ENCODE assay signal across 1 cellular context in the genomic region with DNA sequence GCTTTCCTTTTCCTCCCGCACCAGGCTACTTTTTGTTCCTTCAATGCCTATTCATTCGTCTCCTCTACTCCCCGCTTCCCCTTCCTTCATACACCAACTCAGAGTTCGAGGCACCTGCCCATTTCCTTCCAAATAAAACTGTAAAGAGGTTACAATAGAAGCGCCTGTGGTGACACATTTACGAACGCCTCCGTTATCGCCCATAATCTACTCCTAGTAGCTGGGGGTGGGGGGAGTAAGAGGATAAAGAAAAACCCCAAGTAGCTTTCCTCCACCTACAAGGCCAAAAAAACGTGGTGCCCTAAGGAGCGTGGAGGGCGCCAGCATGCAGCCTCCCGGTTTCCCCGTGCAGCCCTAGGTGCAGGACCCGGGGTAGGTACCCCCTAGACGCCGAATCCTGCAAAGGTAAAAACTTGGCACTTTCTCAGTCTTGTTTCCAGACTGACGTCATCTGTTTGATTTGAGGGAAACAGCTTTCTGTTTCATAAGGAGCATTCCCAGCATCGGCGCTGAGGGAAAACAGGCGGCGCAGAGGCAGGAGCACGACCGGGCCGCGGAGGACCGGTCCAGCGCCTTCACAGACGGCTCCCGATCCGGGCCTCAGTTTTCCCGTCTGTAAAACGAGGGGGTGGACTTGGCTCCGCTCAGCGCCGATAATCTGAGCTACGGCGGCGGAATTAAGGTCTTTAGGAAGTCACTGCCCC.
TF ChIP-seq lines count a peak whose summit lies in the region.

No MANE protein-coding gene starts in this region.

TF ChIP-seq in HepG2, 621 proteins besides CTCF, POLR2A, EP300 and RAD21 (continued from another document and continues in another):
- no peak for TF ChIP-seq ZSCAN5A (CRISPR knock-in tag; IDR thresholded peaks at IDR 0.05; ENCODE audit: borderline replicate concordance)
- TF ChIP-seq FOSL2 (CRISPR knock-in tag; IDR thresholded peaks at IDR 0.05), result 0 out of 2 replicates have a peak, but pooled peaks have one; percentile 27
- no peak for TF ChIP-seq MBD4 (IDR thresholded peaks at IDR 0.05; ENCODE audit: borderline replicate concordance, low read length)
- no peak for TF ChIP-seq TFAP4 (IDR thresholded peaks at IDR 0.05; ENCODE audit: borderline replicate concordance, low read depth)
- no peak for TF ChIP-seq ARNT2 (CRISPR knock-in tag; IDR thresholded peaks at IDR 0.05; ENCODE audit: low read depth)
- TF ChIP-seq ZNF282 (IDR thresholded peaks at IDR 0.05; ENCODE audit: partially characterized antibody), result no peak
- peak; percentile 53; the same call in 1 of the 2 replicates for TF ChIP-seq POLR2AphosphoS5 (IDR thresholded peaks at IDR 0.05; ENCODE audit: low read depth, low read length)
- no peak for TF ChIP-seq PRPF4 (IDR thresholded peaks at IDR 0.05; ENCODE audit: low read depth, low read length, poor library complexity, severe bottlenecking)
- TF ChIP-seq ZNF263 (CRISPR knock-in tag; IDR thresholded peaks at IDR 0.05), result no peak; the same call in 1 of the 2 replicates
- TF ChIP-seq YEATS4 (CRISPR knock-in tag; IDR thresholded peaks at IDR 0.05; ENCODE audit: borderline replicate concordance), result 0 out of 2 replicates have a peak, but pooled peaks have one; percentile 5
- no peak for TF ChIP-seq NFYB (CRISPR knock-in tag; IDR thresholded peaks at IDR 0.05)
- 0 out of 2 replicates have a peak, but pooled peaks have one; percentile 23 for TF ChIP-seq DRAP1 (CRISPR knock-in tag; IDR thresholded peaks at IDR 0.05)
- TF ChIP-seq, protein P1, sequence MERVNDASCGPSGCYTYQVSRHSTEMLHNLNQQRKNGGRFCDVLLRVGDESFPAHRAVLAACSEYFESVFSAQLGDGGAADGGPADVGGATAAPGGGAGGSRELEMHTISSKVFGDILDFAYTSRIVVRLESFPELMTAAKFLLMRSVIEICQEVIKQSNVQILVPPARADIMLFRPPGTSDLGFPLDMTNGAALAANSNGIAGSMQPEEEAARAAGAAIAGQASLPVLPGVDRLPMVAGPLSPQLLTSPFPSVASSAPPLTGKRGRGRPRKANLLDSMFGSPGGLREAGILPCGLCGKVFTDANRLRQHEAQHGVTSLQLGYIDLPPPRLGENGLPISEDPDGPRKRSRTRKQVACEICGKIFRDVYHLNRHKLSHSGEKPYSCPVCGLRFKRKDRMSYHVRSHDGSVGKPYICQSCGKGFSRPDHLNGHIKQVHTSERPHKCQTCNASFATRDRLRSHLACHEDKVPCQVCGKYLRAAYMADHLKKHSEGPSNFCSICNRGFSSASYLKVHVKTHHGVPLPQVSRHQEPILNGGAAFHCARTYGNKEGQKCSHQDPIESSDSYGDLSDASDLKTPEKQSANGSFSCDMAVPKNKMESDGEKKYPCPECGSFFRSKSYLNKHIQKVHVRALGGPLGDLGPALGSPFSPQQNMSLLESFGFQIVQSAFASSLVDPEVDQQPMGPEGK (CRISPR knock-in tag; IDR thresholded peaks at IDR 0.05), result peak; percentile 23; the same call in 1 of the 2 replicates
- TF ChIP-seq PHF8 (CRISPR knock-in tag; IDR thresholded peaks at IDR 0.05), result peak; percentile 16; the same call in 1 of the 2 replicates
- TF ChIP-seq ZEB1 (IDR thresholded peaks at IDR 0.05; ENCODE audit: insufficient replicate concordance, low read depth), result no peak
- no peak for TF ChIP-seq ZNF20 (CRISPR knock-in tag; IDR thresholded peaks at IDR 0.05)
- TF ChIP-seq, protein P2, sequence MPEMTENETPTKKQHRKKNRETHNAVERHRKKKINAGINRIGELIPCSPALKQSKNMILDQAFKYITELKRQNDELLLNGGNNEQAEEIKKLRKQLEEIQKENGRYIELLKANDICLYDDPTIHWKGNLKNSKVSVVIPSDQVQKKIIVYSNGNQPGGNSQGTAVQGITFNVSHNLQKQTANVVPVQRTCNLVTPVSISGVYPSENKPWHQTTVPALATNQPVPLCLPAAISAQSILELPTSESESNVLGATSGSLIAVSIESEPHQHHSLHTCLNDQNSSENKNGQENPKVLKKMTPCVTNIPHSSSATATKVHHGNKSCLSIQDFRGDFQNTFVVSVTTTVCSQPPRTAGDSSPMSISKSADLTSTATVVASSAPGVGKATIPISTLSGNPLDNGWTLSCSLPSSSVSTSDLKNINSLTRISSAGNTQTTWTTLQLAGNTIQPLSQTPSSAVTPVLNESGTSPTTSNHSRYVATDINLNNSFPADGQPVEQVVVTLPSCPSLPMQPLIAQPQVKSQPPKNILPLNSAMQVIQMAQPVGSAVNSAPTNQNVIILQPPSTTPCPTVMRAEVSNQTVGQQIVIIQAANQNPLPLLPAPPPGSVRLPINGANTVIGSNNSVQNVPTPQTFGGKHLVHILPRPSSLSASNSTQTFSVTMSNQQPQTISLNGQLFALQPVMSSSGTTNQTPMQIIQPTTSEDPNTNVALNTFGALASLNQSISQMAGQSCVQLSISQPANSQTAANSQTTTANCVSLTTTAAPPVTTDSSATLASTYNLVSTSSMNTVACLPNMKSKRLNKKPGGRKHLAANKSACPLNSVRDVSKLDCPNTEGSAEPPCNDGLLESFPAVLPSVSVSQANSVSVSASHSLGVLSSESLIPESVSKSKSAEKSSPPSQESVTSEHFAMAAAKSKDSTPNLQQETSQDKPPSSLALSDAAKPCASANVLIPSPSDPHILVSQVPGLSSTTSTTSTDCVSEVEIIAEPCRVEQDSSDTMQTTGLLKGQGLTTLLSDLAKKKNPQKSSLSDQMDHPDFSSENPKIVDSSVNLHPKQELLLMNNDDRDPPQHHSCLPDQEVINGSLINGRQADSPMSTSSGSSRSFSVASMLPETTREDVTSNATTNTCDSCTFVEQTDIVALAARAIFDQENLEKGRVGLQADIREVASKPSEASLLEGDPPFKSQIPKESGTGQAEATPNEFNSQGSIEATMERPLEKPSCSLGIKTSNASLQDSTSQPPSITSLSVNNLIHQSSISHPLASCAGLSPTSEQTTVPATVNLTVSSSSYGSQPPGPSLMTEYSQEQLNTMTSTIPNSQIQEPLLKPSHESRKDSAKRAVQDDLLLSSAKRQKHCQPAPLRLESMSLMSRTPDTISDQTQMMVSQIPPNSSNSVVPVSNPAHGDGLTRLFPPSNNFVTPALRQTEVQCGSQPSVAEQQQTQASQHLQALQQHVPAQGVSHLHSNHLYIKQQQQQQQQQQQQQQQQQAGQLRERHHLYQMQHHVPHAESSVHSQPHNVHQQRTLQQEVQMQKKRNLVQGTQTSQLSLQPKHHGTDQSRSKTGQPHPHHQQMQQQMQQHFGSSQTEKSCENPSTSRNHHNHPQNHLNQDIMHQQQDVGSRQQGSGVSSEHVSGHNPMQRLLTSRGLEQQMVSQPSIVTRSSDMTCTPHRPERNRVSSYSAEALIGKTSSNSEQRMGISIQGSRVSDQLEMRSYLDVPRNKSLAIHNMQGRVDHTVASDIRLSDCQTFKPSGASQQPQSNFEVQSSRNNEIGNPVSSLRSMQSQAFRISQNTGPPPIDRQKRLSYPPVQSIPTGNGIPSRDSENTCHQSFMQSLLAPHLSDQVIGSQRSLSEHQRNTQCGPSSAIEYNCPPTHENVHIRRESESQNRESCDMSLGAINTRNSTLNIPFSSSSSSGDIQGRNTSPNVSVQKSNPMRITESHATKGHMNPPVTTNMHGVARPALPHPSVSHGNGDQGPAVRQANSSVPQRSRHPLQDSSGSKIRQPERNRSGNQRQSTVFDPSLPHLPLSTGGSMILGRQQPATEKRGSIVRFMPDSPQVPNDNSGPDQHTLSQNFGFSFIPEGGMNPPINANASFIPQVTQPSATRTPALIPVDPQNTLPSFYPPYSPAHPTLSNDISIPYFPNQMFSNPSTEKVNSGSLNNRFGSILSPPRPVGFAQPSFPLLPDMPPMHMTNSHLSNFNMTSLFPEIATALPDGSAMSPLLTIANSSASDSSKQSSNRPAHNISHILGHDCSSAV (CRISPR knock-in tag; IDR thresholded peaks at IDR 0.05; ENCODE audit: borderline replicate concordance), result no peak
- TF ChIP-seq PHF20 (CRISPR knock-in tag; IDR thresholded peaks at IDR 0.05), result no peak
- no peak for TF ChIP-seq ZNF280B (CRISPR knock-in tag; IDR thresholded peaks at IDR 0.05; ENCODE audit: borderline replicate concordance)
- no peak for TF ChIP-seq ZNF775 (CRISPR knock-in tag; IDR thresholded peaks at IDR 0.05; ENCODE audit: borderline replicate concordance)
- TF ChIP-seq ZNF543 (CRISPR knock-in tag; IDR thresholded peaks at IDR 0.05), result no peak
- TF ChIP-seq ISX (CRISPR knock-in tag; conservative IDR thresholded peaks at IDR 0.05), result no peak
- TF ChIP-seq SETDB1 (CRISPR knock-in tag; IDR thresholded peaks at IDR 0.05; ENCODE audit: borderline replicate concordance), result no peak
- TF ChIP-seq ZNF337 (CRISPR knock-in tag; IDR thresholded peaks at IDR 0.05; ENCODE audit: borderline replicate concordance, low read depth), result no peak
- TF ChIP-seq HES4 (CRISPR knock-in tag; IDR thresholded peaks at IDR 0.05; ENCODE audit: borderline replicate concordance), result no peak
- TF ChIP-seq ZNF737 (CRISPR knock-in tag; IDR thresholded peaks at IDR 0.05; ENCODE audit: borderline replicate concordance), result no peak
- TF ChIP-seq ZNF879 (CRISPR knock-in tag; IDR thresholded peaks at IDR 0.05), result no peak
- TF ChIP-seq XRCC5 (optimal IDR thresholded peaks at IDR 0.05; ENCODE audit: low read length), result no peak
- TF ChIP-seq JUND (CRISPR knock-in tag; IDR thresholded peaks at IDR 0.05), result peak; percentile 68
- TF ChIP-seq ZFYVE20 (CRISPR knock-in tag; IDR thresholded peaks at IDR 0.05; ENCODE audit: borderline replicate concordance, low read depth), result no peak
- TF ChIP-seq AGO1 (IDR thresholded peaks at IDR 0.05; ENCODE audit: low read depth, low read length, poor library complexity, severe bottlenecking), result no peak
- TF ChIP-seq ZNF138 (CRISPR knock-in tag; IDR thresholded peaks at IDR 0.05; ENCODE audit: low read depth), result no peak
- no peak for TF ChIP-seq RBAK (CRISPR knock-in tag; IDR thresholded peaks at IDR 0.05)
- TF ChIP-seq NCOR1 (IDR thresholded peaks at IDR 0.05; ENCODE audit: borderline replicate concordance, low read length), result no peak
- 0 out of 2 replicates have a peak, but pooled peaks have one; percentile 7 for TF ChIP-seq MYNN (CRISPR knock-in tag; IDR thresholded peaks at IDR 0.05; ENCODE audit: low read depth)
- TF ChIP-seq, protein P3, sequence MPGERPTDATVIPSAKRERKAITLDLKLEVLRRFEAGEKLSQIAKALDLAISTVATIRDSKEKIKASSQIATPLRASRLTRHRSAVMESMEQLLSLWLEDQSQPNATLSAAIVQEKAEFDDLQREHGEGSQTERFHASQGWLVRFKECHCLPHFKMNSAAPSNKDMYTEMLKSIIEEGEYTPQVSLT (CRISPR knock-in tag; IDR thresholded peaks at IDR 0.05; ENCODE audit: borderline replicate concordance, low read depth), result no peak
- no peak for TF ChIP-seq CEBPG (CRISPR knock-in tag; IDR thresholded peaks at IDR 0.05)
- no peak for TF ChIP-seq SP140L (CRISPR knock-in tag; IDR thresholded peaks at IDR 0.05; ENCODE audit: borderline replicate concordance)
- TF ChIP-seq SIN3A (IDR thresholded peaks at IDR 0.05; ENCODE audit: borderline replicate concordance, low read depth, low read length), result 0 out of 2 replicates have a peak, but pooled peaks have one; percentile 47
- no peak for TF ChIP-seq SMARCC2 (IDR thresholded peaks at IDR 0.05)
- no peak for TF ChIP-seq MTF2 (CRISPR knock-in tag; IDR thresholded peaks at IDR 0.05; ENCODE audit: borderline replicate concordance)
- TF ChIP-seq ETV5 (CRISPR knock-in tag; IDR thresholded peaks at IDR 0.05; ENCODE audit: borderline replicate concordance), result no peak
- TF ChIP-seq ZFP36L2 (CRISPR knock-in tag; IDR thresholded peaks at IDR 0.05), result no peak
- TF ChIP-seq ZNF180 (CRISPR knock-in tag; IDR thresholded peaks at IDR 0.05; ENCODE audit: borderline replicate concordance, low read depth), result no peak
